In genomic region chr4:24765331-24765990, GRCh38 we compare ENCODE assay signal across 24 cellular contexts. TPM values are rescaled to one million over a fixed set of nuclear protein-coding genes. Genes with fewer than 3 reads are reported as not detected.
DNase-seq lines count a peak whose midpoint lies in the region; TF ChIP-seq lines count a peak whose summit lies in the region.
"Had no signal": no experiment of that assay in that cellular context is flagged by ENCODE, and none has a peak within 500 bp of the region (broad histone marks: within the 10 kb centered on the region; RNA-seq: fewer than 3 reads in every experiment).

No MANE protein-coding gene starts in this region.

- no peaks in the 10 kb centered on the region for H3K27me3 ChIP-seq in fibroblast of lung (ENCODE audit: control insufficient read depth, insufficient read depth, low read length)

- H3K4me2 ChIP-seq in fibroblast of lung (ENCODE audit: extremely low read depth, insufficient read depth, low read length) = no peak overlapping the region

- no peak overlapping the region for H3K9ac ChIP-seq in fibroblast of lung (ENCODE audit: insufficient read depth, low read length)

- H4K20me1 ChIP-seq in fibroblast of lung (ENCODE audit: control insufficient read depth, extremely low read depth, insufficient read depth, low read length) = no peaks in the 10 kb centered on the region

- H2AFZ ChIP-seq in fibroblast of lung (ENCODE audit: low read length) = no peak overlapping the region

- no peaks in the 10 kb centered on the region for H3K9me3 ChIP-seq in fibroblast of lung (ENCODE audit: control insufficient read depth, insufficient read depth, low read depth, low read length)

- peak overlapping the region; percentile 15; the same call in 1 of the 2 replicates for H3K4me3 Mint-ChIP-seq in HFFc6
- H3K4me3 Mint-ChIP-seq: activated CD4-positive, alpha-beta memory T cell treated with anti-CD3 and anti-CD28 coated beads, Interleukin-2, amount 10 ng/mL, durations not matched to agents 7 days and 5 days; activated naive CD8-positive, alpha-beta T cell treated with anti-CD3 and anti-CD28 coated beads, Interleukin-2, amount 50 U/mL, for 24 hours; CD14-positive monocyte; memory B cell; stimulated activated naive B cell treated with anti-CD40 and anti-IgM and Interleukin-4, amounts not matched to agents 10 μg/mL and 1 μg/mL and 100 μg/mL, for 72 hours had no signal

- no peak overlapping the region for H3K27ac Mint-ChIP-seq in HFFc6
- H3K27ac Mint-ChIP-seq: activated CD4-positive, alpha-beta memory T cell treated with anti-CD3 and anti-CD28 coated beads, Interleukin-2, amount 10 ng/mL, durations not matched to agents 7 days and 5 days; activated naive CD8-positive, alpha-beta T cell treated with anti-CD3 and anti-CD28 coated beads, Interleukin-2, amount 50 U/mL, for 24 hours; CD14-positive monocyte; memory B cell; stimulated activated naive B cell treated with anti-CD40 and anti-IgM and Interleukin-4, amounts not matched to agents 10 μg/mL and 1 μg/mL and 100 μg/mL, for 72 hours had no signal

- no peaks in the 10 kb centered on the region; the same call in 1 of the 2 replicates for H3K36me3 Mint-ChIP-seq in HFFc6 (ENCODE audit: low read depth)
- H3K36me3 Mint-ChIP-seq: CD14-positive monocyte; memory B cell; naive B cell; stimulated activated naive B cell treated with anti-CD40 and anti-IgM and Interleukin-4, amounts not matched to agents 10 μg/mL and 1 μg/mL and 100 μg/mL, for 72 hours had no signal

- no peak overlapping the region for H3K27ac ChIP-seq in fibroblast of lung (ENCODE audit: insufficient read depth, low read length)

- no peaks in the 10 kb centered on the region; the same call in 1 of the 2 replicates for H3K9me3 Mint-ChIP-seq in HFFc6
- H3K9me3 Mint-ChIP-seq: activated CD4-positive, alpha-beta memory T cell treated with anti-CD3 and anti-CD28 coated beads, Interleukin-2, amount 10 ng/mL, durations not matched to agents 7 days and 5 days; activated naive CD8-positive, alpha-beta T cell treated with anti-CD3 and anti-CD28 coated beads, Interleukin-2, amount 50 U/mL, for 24 hours had no signal

- DNase-seq in AG08396 (ENCODE audit: low spot score) (peak; percentile 49), HFFc6 (peak; percentile 23), fibroblast of lung (ENCODE audit: low read depth in 2 of 2) (peak; percentile 36 to 42), myocyte (ENCODE audit: low read depth) (peak; percentile 73), DMS79 (lab: John Stamatoyannopoulos, UW) (no peak), HCEC 1CT (no peak)
- DNase-seq in activated naive CD4-positive, alpha-beta T cell treated with anti-CD3 and anti-CD28 coated beads, Interleukin-2, amount 50 U/mL, for 16 hours = no peak
- DNase-seq in stimulated activated CD4-positive, alpha-beta T cell treated with anti-CD3 and anti-CD28 coated beads, Interleukin-1b, Interleukin-23, amount 100 ng/mL, for 48 hours = no peak
- DNase-seq: activated CD4-positive, alpha-beta memory T cell treated with anti-CD3 and anti-CD28 coated beads, Interleukin-2, amount 10 ng/mL, durations not matched to agents 7 days and 5 days; activated CD4-positive, CD25-positive, alpha-beta regulatory T cell treated with anti-CD3 and anti-CD28 coated beads, Interleukin-2, amount 50 U/mL, for 72 hours; activated gamma-delta T cell; activated naive CD8-positive, alpha-beta T cell treated with anti-CD3 and anti-CD28 coated beads, Interleukin-2, amount 50 U/mL, for 24 hours; effector memory CD4-positive, alpha-beta T cell; erythroblast; glutamatergic neuron; naive B cell; NCI-H2081; nucleus accumbens; OCI-M1; stimulated activated CD4-positive, alpha-beta T cell treated with anti-CD3 and anti-CD28 coated beads, Interleukin-4, amount 100 ng/mL, for 24 hours; stimulated activated naive B cell treated with anti-CD40 and anti-IgM and Interleukin-4, amounts not matched to agents 10 μg/mL and 1 μg/mL and 100 μg/mL, for 72 hours had no signal

- peaks cover 17% of the 10 kb centered on the region for H3K4me1 ChIP-seq in fibroblast of lung (ENCODE audit: control insufficient read depth, extremely low read depth, insufficient read depth, low read length)

- TF ChIP-seq CTCF in HFFc6 (IDR thresholded peaks at IDR 0.05) (no peak), fibroblast of lung (conservative IDR thresholded peaks at IDR 0.05 in 1 of 2, IDR thresholded peaks at IDR 0.05 in 1 of 2; ENCODE audit: low read depth in 1 of 2, low read length in 2 of 2) (no peak)

- no peaks in the 10 kb centered on the region; the same call in 1 of the 2 replicates for H3K27me3 Mint-ChIP-seq in HFFc6 (ENCODE audit: insufficient read depth)
- H3K27me3 Mint-ChIP-seq: activated CD4-positive, alpha-beta memory T cell treated with anti-CD3 and anti-CD28 coated beads, Interleukin-2, amount 10 ng/mL, durations not matched to agents 7 days and 5 days; activated naive CD8-positive, alpha-beta T cell treated with anti-CD3 and anti-CD28 coated beads, Interleukin-2, amount 50 U/mL, for 24 hours; naive B cell; stimulated activated naive B cell treated with anti-CD40 and anti-IgM and Interleukin-4, amounts not matched to agents 10 μg/mL and 1 μg/mL and 100 μg/mL, for 72 hours had no signal

- H3K36me3 ChIP-seq in fibroblast of lung (ENCODE audit: control insufficient read depth, insufficient read depth, low read length) = no peaks in the 10 kb centered on the region

- H3K4me1 Mint-ChIP-seq in HFFc6 (ENCODE audit: low read depth) = peaks cover 49% of the 10 kb centered on the region
- H3K4me1 Mint-ChIP-seq: memory B cell, naive B cell had no signal

- H3K79me2 ChIP-seq in fibroblast of lung (ENCODE audit: control insufficient read depth, insufficient read depth, low read length) = no peaks in the 10 kb centered on the region

- H3K4me3 ChIP-seq in fibroblast of lung (replicated peaks in 1 of 4; ENCODE audit: control extremely low read depth in 1 of 4, insufficient read depth in 1 of 4, low read depth in 3 of 4, low read length in 4 of 4) = no peak overlapping the region

RNA-seq across cellular contexts. Expression of gene SOD3, which starts 29.9 kb away (rescaled TPM):
- 10 to 100 TPM; 13.9 to 18.5 (median 16.9) TPM for total RNA-seq in HFFc6 (2021; fragmentation: NEBNext Ultra II Directional; extraction: Animal tissue kit (Norgen Biotek cat#: 25700))
- total RNA-seq in fibroblast of lung (16.7 and 34.8 TPM in 2 replicates), myocyte (5.2 and 6.6 TPM in 2 replicates)
- 17.2 and 19.6 TPM in 2 replicates for polyA plus RNA-seq in fibroblast of lung
- 47.1 and 51.7 TPM in 2 replicates for polyA plus RNA-seq in fibroblast of lung (2012)
- 9.7 and 17.2 TPM in 2 replicates for polyA minus RNA-seq in fibroblast of lung (ENCODE audit: low replicate concordance)
- polyA plus RNA-seq in myocyte (2012) = 2.7 TPM
- total RNA-seq: A673; activated CD4-positive, alpha-beta memory T cell treated with anti-CD3 and anti-CD28 coated beads, Interleukin-2, amount 10 ng/mL, durations not matched to agents 7 days and 5 days had no signal
- polyA plus RNA-seq: CD14-positive monocyte had no signal

Comparison
In these comparisons a context has a peak if more than half of its experiments do, and no peak if none do; other contexts are left out.
1. DNase-seq: peak in AG08396 (single experiment), HFFc6 (single experiment), fibroblast of lung (2 of 2) and myocyte (single experiment); none in DMS79 (single experiment), HCEC 1CT (single experiment), activated naive CD4-positive, alpha-beta T cell treated with anti-CD3 and anti-CD28 coated beads, Interleukin-2, amount 50 U/mL, for 16 hours (single experiment) and stimulated activated CD4-positive, alpha-beta T cell treated with anti-CD3 and anti-CD28 coated beads, Interleukin-1b, Interleukin-23, amount 100 ng/mL, for 48 hours (single experiment).